Comparison of ENCODE assay signal across 29 cellular contexts in genomic region chr1:36728051-36728450, GRCh38.
"Had no signal": no experiment of that assay in that cellular context is flagged by ENCODE, and none has a peak within 500 bp of the region (broad histone marks: within the 10 kb centered on the region; RNA-seq: fewer than 3 reads in every experiment).

No MANE protein-coding gene starts in this region.

- ATAC-seq: naive thymus-derived CD4-positive, alpha-beta T cell; natural killer cell; psoas muscle; right cardiac atrium; right lobe of liver; stimulated activated effector memory CD8-positive, alpha-beta T cell treated with anti-CD3 and anti-CD28 coated beads, Interleukin-12 subunit alpha, Interleukin-12 subunit beta, amount 100 ng/mL, for 72 hours; stimulated activated naive B cell treated with anti-CD40 and anti-IgM and Interleukin-4, amounts not matched to agents 10 μg/mL and 1 μg/mL and 100 μg/mL, for 72 hours; stimulated activated naive CD8-positive, alpha-beta T cell treated with anti-CD3 and anti-CD28 coated beads, Interleukin-15, amount 100 ng/mL, for 72 hours; stimulated activated naive CD8-positive, alpha-beta T cell treated with anti-CD3 and anti-CD28 coated beads, Interleukin-15, Interleukin-2, amounts not matched to agents 100 U/mL and 50 U/mL, for 24 hours had no signal

- H3K36me3 ChIP-seq: neural progenitor cell, ovary, right lobe of liver, sigmoid colon, suprapubic skin, tibial artery, transverse colon, upper lobe of left lung, vagina had no signal

- H3K27me3 ChIP-seq: neural progenitor cell, ovary, right lobe of liver, testis, upper lobe of left lung, vagina had no signal

- H3K4me3 ChIP-seq: neural progenitor cell, ovary, psoas muscle, right lobe of liver, sigmoid colon, suprapubic skin, testis, tibial artery, transverse colon, upper lobe of left lung, vagina had no signal

- DNase-seq: naive thymus-derived CD4-positive, alpha-beta T cell; natural killer cell; occipital lobe; ovary; posterior cingulate gyrus; psoas muscle; right cardiac atrium; right lobe of liver; sigmoid colon; small intestine; stimulated activated CD4-positive, alpha-beta T cell treated with anti-CD3 and anti-CD28 coated beads, Interleukin-15, amount 100 ng/mL, for 24 hours; stimulated activated CD4-positive, alpha-beta T cell treated with anti-CD3 and anti-CD28 coated beads, Interleukin-2, amount 100 ng/mL, for 24 hours; stimulated activated CD4-positive, alpha-beta T cell treated with anti-CD3 and anti-CD28 coated beads, Interleukin-2, amount 100 ng/mL, for 48 hours; stimulated activated CD4-positive, alpha-beta T cell treated with anti-CD3 and anti-CD28 coated beads, Interleukin-4, amount 100 ng/mL, for 24 hours; stimulated activated naive B cell treated with anti-CD40 and anti-IgM and Interleukin-4, amounts not matched to agents 10 μg/mL and 1 μg/mL and 100 μg/mL, for 72 hours; stimulated activated naive CD8-positive, alpha-beta T cell treated with anti-CD3 and anti-CD28 coated beads, Interleukin-15, amount 100 ng/mL, for 72 hours; stimulated activated naive CD8-positive, alpha-beta T cell treated with anti-CD3 and anti-CD28 coated beads, Interleukin-15, Interleukin-2, amounts not matched to agents 100 U/mL and 50 U/mL, for 24 hours; substantia nigra; testis; transverse colon; upper lobe of left lung had no signal

- H3K4me3 Mint-ChIP-seq: naive thymus-derived CD4-positive, alpha-beta T cell; natural killer cell; nephron; neural progenitor cell; stimulated activated effector memory CD8-positive, alpha-beta T cell treated with anti-CD3 and anti-CD28 coated beads, Interleukin-12 subunit alpha, Interleukin-12 subunit beta, amount 100 ng/mL, for 72 hours; stimulated activated naive B cell treated with anti-CD40 and anti-IgM and Interleukin-4, amounts not matched to agents 10 μg/mL and 1 μg/mL and 100 μg/mL, for 72 hours; stimulated activated naive CD8-positive, alpha-beta T cell treated with anti-CD3 and anti-CD28 coated beads, Interleukin-15, amount 100 ng/mL, for 72 hours had no signal

- H3K9me3 ChIP-seq: ovary, psoas muscle, right lobe of liver, sigmoid colon, suprapubic skin, testis, tibial artery, transverse colon, upper lobe of left lung, vagina had no signal

- H3K27ac Mint-ChIP-seq: naive thymus-derived CD4-positive, alpha-beta T cell; natural killer cell; nephron; neural progenitor cell; progenitor cell of endocrine pancreas; stimulated activated effector memory CD8-positive, alpha-beta T cell treated with anti-CD3 and anti-CD28 coated beads, Interleukin-12 subunit alpha, Interleukin-12 subunit beta, amount 100 ng/mL, for 72 hours; stimulated activated naive B cell treated with anti-CD40 and anti-IgM and Interleukin-4, amounts not matched to agents 10 μg/mL and 1 μg/mL and 100 μg/mL, for 72 hours; stimulated activated naive CD8-positive, alpha-beta T cell treated with anti-CD3 and anti-CD28 coated beads, Interleukin-15, amount 100 ng/mL, for 72 hours had no signal

- H3K9me3 Mint-ChIP-seq: natural killer cell; nephron; neural progenitor cell; stimulated activated effector memory CD8-positive, alpha-beta T cell treated with anti-CD3 and anti-CD28 coated beads, Interleukin-12 subunit alpha, Interleukin-12 subunit beta, amount 100 ng/mL, for 72 hours; stimulated activated naive B cell treated with anti-CD40 and anti-IgM and Interleukin-4, amounts not matched to agents 10 μg/mL and 1 μg/mL and 100 μg/mL, for 72 hours; stimulated activated naive CD8-positive, alpha-beta T cell treated with anti-CD3 and anti-CD28 coated beads, Interleukin-15, amount 100 ng/mL, for 72 hours had no signal

- H2AFZ ChIP-seq: neural progenitor cell, parathyroid adenoma had no signal

- H3K79me2 ChIP-seq: parathyroid adenoma had no signal

- H3K27ac ChIP-seq: neural progenitor cell, ovary, parathyroid adenoma, psoas muscle, right lobe of liver, sigmoid colon, suprapubic skin, testis, tibial artery, transverse colon, upper lobe of left lung, vagina had no signal

- H3K4me1 Mint-ChIP-seq: natural killer cell; nephron; neural progenitor cell; stimulated activated naive B cell treated with anti-CD40 and anti-IgM and Interleukin-4, amounts not matched to agents 10 μg/mL and 1 μg/mL and 100 μg/mL, for 72 hours; stimulated activated naive CD8-positive, alpha-beta T cell treated with anti-CD3 and anti-CD28 coated beads, Interleukin-15, amount 100 ng/mL, for 72 hours had no signal

- H3K4me2 ChIP-seq: neural progenitor cell had no signal

- H3K4me1 ChIP-seq: parathyroid adenoma, psoas muscle, right lobe of liver, sigmoid colon, testis, tibial artery, transverse colon, vagina had no signal

- H3K36me3 Mint-ChIP-seq: naive thymus-derived CD4-positive, alpha-beta T cell; natural killer cell; neural progenitor cell; stimulated activated effector memory CD8-positive, alpha-beta T cell treated with anti-CD3 and anti-CD28 coated beads, Interleukin-12 subunit alpha, Interleukin-12 subunit beta, amount 100 ng/mL, for 72 hours; stimulated activated naive B cell treated with anti-CD40 and anti-IgM and Interleukin-4, amounts not matched to agents 10 μg/mL and 1 μg/mL and 100 μg/mL, for 72 hours had no signal
